1 cellular context compared by ENCODE assay signal in the genomic region with DNA sequence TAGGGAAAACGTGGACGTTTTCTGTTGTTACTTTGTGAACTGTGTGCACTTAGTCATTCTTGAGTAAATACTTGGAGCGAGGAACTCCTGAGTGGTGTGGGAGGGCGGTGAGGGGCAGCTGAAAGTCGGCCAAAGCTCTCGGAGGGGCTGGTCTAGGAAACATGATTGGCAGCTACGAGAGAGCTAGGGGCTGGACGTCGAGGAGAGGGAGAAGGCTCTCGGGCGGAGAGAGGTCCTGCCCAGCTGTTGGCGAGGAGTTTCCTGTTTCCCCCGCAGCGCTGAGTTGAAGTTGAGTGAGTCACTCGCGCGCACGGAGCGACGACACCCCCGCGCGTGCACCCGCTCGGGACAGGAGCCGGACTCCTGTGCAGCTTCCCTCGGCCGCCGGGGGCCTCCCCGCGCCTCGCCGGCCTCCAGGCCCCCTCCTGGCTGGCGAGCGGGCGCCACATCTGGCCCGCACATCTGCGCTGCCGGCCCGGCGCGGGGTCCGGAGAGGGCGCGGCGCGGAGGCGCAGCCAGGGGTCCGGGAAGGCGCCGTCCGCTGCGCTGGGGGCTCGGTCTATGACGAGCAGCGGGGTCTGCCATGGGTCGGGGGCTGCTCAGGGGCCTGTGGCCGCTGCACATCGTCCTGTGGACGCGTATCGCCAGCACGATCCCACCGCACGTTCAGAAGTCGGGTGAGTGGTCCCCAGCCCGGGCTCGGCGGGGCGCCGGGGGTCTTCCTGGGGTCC.
TF ChIP-seq lines count a peak whose summit lies in the region.

A gene (plus strand): TSS at position 301 of the 731 bp plus-strand sequence. CDS start 283 bp downstream, at position 584.

TF ChIP-seq in H1, 55 proteins besides CTCF, POLR2A, EP300 and RAD21 (continued from another document):
- TF ChIP-seq CBX8 (IDR thresholded peaks at IDR 0.05; ENCODE audit: borderline replicate concordance, low read depth, low read length) (no peak), BCL11A (IDR thresholded peaks at IDR 0.05; ENCODE audit: low read depth in 2 of 2, low read length in 2 of 2) (no peak), TCF12 (IDR thresholded peaks at IDR 0.05; ENCODE audit: low read depth, low read length) (0 out of 2 replicates have a peak, but pooled peaks have one; percentile 35), ZNF274 (IDR thresholded peaks at IDR 0.05; ENCODE audit: borderline replicate concordance, extremely low read depth, low read length) (no peak), KDM1A (IDR thresholded peaks at IDR 0.05; ENCODE audit: borderline replicate concordance, low read length) (no peak), BACH1 (IDR thresholded peaks at IDR 0.05; ENCODE audit: low read length) (no peak), SAP30 (IDR thresholded peaks at IDR 0.05; ENCODE audit: insufficient read depth, insufficient replicate concordance, low read length) (no peak), TAF1 (IDR thresholded peaks at IDR 0.05; ENCODE audit: low read depth, low read length) (0 out of 2 replicates have a peak, but pooled peaks have one; percentile 35), GTF2F1 (IDR thresholded peaks at IDR 0.05; ENCODE audit: borderline replicate concordance, low read depth, low read length) (no peak), NRF1 (IDR thresholded peaks at IDR 0.05; ENCODE audit: low read depth, low read length) (no peak), ASH2L (IDR thresholded peaks at IDR 0.05; ENCODE audit: low read length) (peak; percentile 98), RXRA (IDR thresholded peaks at IDR 0.05; ENCODE audit: insufficient read depth, low read depth, low read length) (no peak), JUND (IDR thresholded peaks at IDR 0.05; ENCODE audit: low read length) (peak; percentile 73; the same call in 1 of the 2 replicates), SUZ12 (IDR thresholded peaks at IDR 0.05; ENCODE audit: low read length) (peak; percentile 34; the same call in 1 of the 2 replicates), RBBP5 (IDR thresholded peaks at IDR 0.05; ENCODE audit: borderline replicate concordance, low read depth, low read length) (peak; percentile 91; the same call in 1 of the 2 replicates), HDAC2 (IDR thresholded peaks at IDR 0.05; ENCODE audit: borderline replicate concordance in 1 of 2, low read depth in 2 of 2, low read length in 2 of 2) (peak; percentile 4 to 68; a peak in 1 of 4 replicates), JUN (IDR thresholded peaks at IDR 0.05; ENCODE audit: low read depth, low read length) (no peak), PHF8 (conservative IDR thresholded peaks at IDR 0.05; ENCODE audit: low read depth, low read length) (peak; percentile 53), EGR1 (IDR thresholded peaks at IDR 0.05; ENCODE audit: borderline replicate concordance, low read depth, low read length) (no peak), CEBPB (IDR thresholded peaks at IDR 0.05; ENCODE audit: low read depth, low read length) (no peak), SRF (IDR thresholded peaks at IDR 0.05; ENCODE audit: low read depth, low read length) (no peak), POLR2AphosphoS5 (IDR thresholded peaks at IDR 0.05; ENCODE audit: low read depth, low read length) (peak; percentile 52; the same call in 1 of the 2 replicates), KDM4A (IDR thresholded peaks at IDR 0.05; ENCODE audit: low read depth, low read length, severe bottlenecking) (peak; percentile 95), NANOG (IDR thresholded peaks at IDR 0.05; ENCODE audit: insufficient read depth, low read depth, low read length, poor library complexity, severe bottlenecking) (no peak), CHD1 (IDR thresholded peaks at IDR 0.05; ENCODE audit: low read depth, low read length) (no peak), TAF7 (optimal IDR thresholded peaks at IDR 0.05; ENCODE audit: borderline replicate concordance, low read depth, low read length) (peak; percentile 40), SP2 (IDR thresholded peaks at IDR 0.05; ENCODE audit: low read length) (no peak)
- TF ChIP-seq, protein P1, sequence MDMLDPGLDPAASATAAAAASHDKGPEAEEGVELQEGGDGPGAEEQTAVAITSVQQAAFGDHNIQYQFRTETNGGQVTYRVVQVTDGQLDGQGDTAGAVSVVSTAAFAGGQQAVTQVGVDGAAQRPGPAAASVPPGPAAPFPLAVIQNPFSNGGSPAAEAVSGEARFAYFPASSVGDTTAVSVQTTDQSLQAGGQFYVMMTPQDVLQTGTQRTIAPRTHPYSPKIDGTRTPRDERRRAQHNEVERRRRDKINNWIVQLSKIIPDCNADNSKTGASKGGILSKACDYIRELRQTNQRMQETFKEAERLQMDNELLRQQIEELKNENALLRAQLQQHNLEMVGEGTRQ (IDR thresholded peaks at IDR 0.05; ENCODE audit: low read length), result no peak
- TF ChIP-seq, protein P2, sequence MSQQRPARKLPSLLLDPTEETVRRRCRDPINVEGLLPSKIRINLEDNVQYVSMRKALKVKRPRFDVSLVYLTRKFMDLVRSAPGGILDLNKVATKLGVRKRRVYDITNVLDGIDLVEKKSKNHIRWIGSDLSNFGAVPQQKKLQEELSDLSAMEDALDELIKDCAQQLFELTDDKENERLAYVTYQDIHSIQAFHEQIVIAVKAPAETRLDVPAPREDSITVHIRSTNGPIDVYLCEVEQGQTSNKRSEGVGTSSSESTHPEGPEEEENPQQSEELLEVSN (IDR thresholded peaks at IDR 0.05), result peak; percentile 37; the same call in 1 of the 2 replicates
- TF ChIP-seq, protein P3, sequence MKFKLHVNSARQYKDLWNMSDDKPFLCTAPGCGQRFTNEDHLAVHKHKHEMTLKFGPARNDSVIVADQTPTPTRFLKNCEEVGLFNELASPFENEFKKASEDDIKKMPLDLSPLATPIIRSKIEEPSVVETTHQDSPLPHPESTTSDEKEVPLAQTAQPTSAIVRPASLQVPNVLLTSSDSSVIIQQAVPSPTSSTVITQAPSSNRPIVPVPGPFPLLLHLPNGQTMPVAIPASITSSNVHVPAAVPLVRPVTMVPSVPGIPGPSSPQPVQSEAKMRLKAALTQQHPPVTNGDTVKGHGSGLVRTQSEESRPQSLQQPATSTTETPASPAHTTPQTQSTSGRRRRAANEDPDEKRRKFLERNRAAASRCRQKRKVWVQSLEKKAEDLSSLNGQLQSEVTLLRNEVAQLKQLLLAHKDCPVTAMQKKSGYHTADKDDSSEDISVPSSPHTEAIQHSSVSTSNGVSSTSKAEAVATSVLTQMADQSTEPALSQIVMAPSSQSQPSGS (IDR thresholded peaks at IDR 0.05; ENCODE audit: low read length), result no peak
